In genomic region chr9:84754461-84754860, GRCh38 we compare ENCODE assay signal across 20 cellular contexts.
DNase-seq lines count a peak whose midpoint lies in the region; ATAC-seq and TF ChIP-seq lines count a peak whose summit lies in the region.
"Had no signal": no experiment of that assay in that cellular context is flagged by ENCODE, and none has a peak within 500 bp of the region (broad histone marks: within the 10 kb centered on the region; RNA-seq: fewer than 3 reads in every experiment).

No MANE protein-coding gene starts in this region.

- H3K4me1 ChIP-seq in SK-N-SH (ENCODE audit: control insufficient read depth in 1 of 2, insufficient read depth in 2 of 2, low read depth in 1 of 2, low read length in 1 of 2) (no peaks in the 10 kb centered on the region), subcutaneous abdominal adipose tissue (ENCODE audit: control insufficient read depth in 5 of 5, insufficient read depth in 5 of 5, low read length in 5 of 5) (peaks cover 4 to 54% (median 46%) of the 10 kb centered on the region in 5 donors), right cardiac atrium (ENCODE audit: control insufficient read depth, insufficient read depth, low read length) (peaks cover 5% of the 10 kb centered on the region)
- H3K4me1 ChIP-seq: left lung, prostate gland, SJSA1 had no signal

- H3K9me3 ChIP-seq in SK-N-SH (no peaks in the 10 kb centered on the region), T-helper 17 cell (ENCODE audit: control insufficient read depth, low read length, poor library complexity, severe bottlenecking) (no peaks in the 10 kb centered on the region), subcutaneous abdominal adipose tissue (ENCODE audit: control insufficient read depth in 5 of 5, low read length in 5 of 5) (no peaks in the 10 kb centered on the region), right cardiac atrium (ENCODE audit: control insufficient read depth, low read length) (no peaks in the 10 kb centered on the region)
- H3K9me3 ChIP-seq: left lung, prostate gland, SJSA1 had no signal

- no peaks in the 10 kb centered on the region for H4K20me1 ChIP-seq in SK-N-SH (ENCODE audit: insufficient read depth)

- H3K36me3 ChIP-seq in SK-N-SH (replicated peaks in 1 of 2; ENCODE audit: control insufficient read depth in 1 of 2, insufficient read depth in 2 of 2, low read length in 1 of 2) (no peaks in the 10 kb centered on the region), subcutaneous abdominal adipose tissue (ENCODE audit: control insufficient read depth in 5 of 5, insufficient read depth in 5 of 5, low read length in 5 of 5) (peaks cover 0 to 4% (median 2%) of the 10 kb centered on the region in 5 donors)
- H3K36me3 ChIP-seq: left lung, prostate gland, SJSA1 had no signal

- H3K27ac ChIP-seq in SK-N-SH (ENCODE audit: low read depth in 2 of 2, low read length in 1 of 2) (peak overlapping the region in 1 of 2 experiments; percentile 46; a peak in 2 of 4 replicates), dorsolateral prefrontal cortex (peak overlapping the region in 52 of 59 donors; percentile 4 to 88 (median 70)), subcutaneous abdominal adipose tissue (ENCODE audit: low read depth, low read length) (peak overlapping the region; percentile 78), caudate nucleus (ENCODE audit: low read depth, low read length) (no peak overlapping the region), right cardiac atrium (ENCODE audit: low read length) (no peak overlapping the region)
- H3K27ac ChIP-seq: 22Rv1, left lung, prostate gland, SJSA1 had no signal

- TF ChIP-seq EP300 in SK-N-SH (IDR thresholded peaks at IDR 0.05; ENCODE audit: borderline replicate concordance in 1 of 2, low read depth in 1 of 2, low read length in 1 of 2), result no peak

- DNase-seq in SK-N-SH (no peak), T-helper 17 cell (no peak), dorsolateral prefrontal cortex (no peak), caudate nucleus (lab: John Stamatoyannopoulos, UW) (no peak), NAMALWA (ENCODE audit: low spot score) (no peak), right cardiac atrium (no peak)
- DNase-seq: activated CD4-positive, alpha-beta T cell treated with anti-CD3 and anti-CD28 coated beads for 48 hours; activated naive CD8-positive, alpha-beta T cell treated with anti-CD3 and anti-CD28 coated beads for 36 hours; CD4-positive, CD25-positive, alpha-beta regulatory T cell; DMS79; left lung; NCI-H2029; stimulated activated CD4-positive, alpha-beta T cell treated with anti-CD3 and anti-CD28 coated beads, Interleukin-12 subunit alpha, Interleukin-12 subunit beta, amount 100 ng/mL, for 4 hours; stimulated activated naive CD4-positive, alpha-beta T cell had no signal

- H3K4me1 Mint-ChIP-seq in T-helper 17 cell, result peaks cover 36% of the 10 kb centered on the region
- H3K4me1 Mint-ChIP-seq: central memory CD8-positive, alpha-beta T cell had no signal

- no peak overlapping the region for H3K4me3 ChIP-seq in SK-N-SH (ENCODE audit: low read depth in 2 of 2, low read length in 1 of 2)
- peak overlapping the region in 1 of 59 donors; percentile 4 for H3K4me3 ChIP-seq in dorsolateral prefrontal cortex
- no peak overlapping the region for H3K4me3 ChIP-seq in subcutaneous abdominal adipose tissue (ENCODE audit: low read depth in 1 of 5, low read length in 5 of 5)
- H3K4me3 ChIP-seq in right cardiac atrium (ENCODE audit: low read length), result no peak overlapping the region
- H3K4me3 ChIP-seq: left lung, prostate gland, SJSA1 had no signal

- 17% methylated on average over 3 of the region's 3 CpGs for WGBS in SK-N-SH (ENCODE audit: low lambda C conversion rate)
- WGBS in right cardiac atrium, result 66% methylated on average over 3 of the region's 3 CpGs

- intact Hi-C loops in dorsolateral prefrontal cortex (cut with DNase I) (loop anchor here in 1 of 2 donors (10.0 kb wide), 1 partner anchor 60 kb away; no protein-coding TSS in a partner anchor), right cardiac atrium (cut with DNase I) (no loop called here)

- H3K9ac ChIP-seq in SK-N-SH (no peak overlapping the region), subcutaneous abdominal adipose tissue (ENCODE audit: low read length in 5 of 5) (no peak overlapping the region)

- POLR2A ChIA-PET in SK-N-SH (lab: Yijun Ruan, JAX), result interaction anchor here (0.6 kb wide), 1 partner anchor 219 kb away, joined by 3 read pairs; no protein-coding TSS in a partner anchor

- peak overlapping the region; percentile 16 for H3K27ac Mint-ChIP-seq in T-helper 17 cell
- H3K27ac Mint-ChIP-seq: activated naive CD8-positive, alpha-beta T cell treated with anti-CD3 and anti-CD28 coated beads for 36 hours; CD4-positive, CD25-positive, alpha-beta regulatory T cell had no signal

- no peak for TF ChIP-seq RAD21 in SK-N-SH (IDR thresholded peaks at IDR 0.05; ENCODE audit: low read length)

- no peaks in the 10 kb centered on the region for H3K79me2 ChIP-seq in SK-N-SH (ENCODE audit: insufficient read depth)

- TF ChIP-seq CTCF in SK-N-SH (IDR thresholded peaks at IDR 0.05) (no peak), dorsolateral prefrontal cortex (IDR thresholded peaks at IDR 0.05 in 54 of 56, conservative IDR thresholded peaks at IDR 0.05 in 2 of 56; ENCODE audit: low read depth in 1 of 56, partially characterized antibody in 56 of 56) (no peak)

- H2AFZ ChIP-seq in SK-N-SH (ENCODE audit: low read depth), result no peak overlapping the region

- H3K27me3 ChIP-seq in SK-N-SH (ENCODE audit: insufficient read depth) (no peaks in the 10 kb centered on the region), dorsolateral prefrontal cortex (no peaks in the 10 kb centered on the region), subcutaneous abdominal adipose tissue (ENCODE audit: control insufficient read depth in 5 of 5, insufficient read depth in 4 of 5, low read length in 5 of 5) (no peaks in the 10 kb centered on the region), right cardiac atrium (ENCODE audit: control insufficient read depth, insufficient read depth) (no peaks in the 10 kb centered on the region)
- H3K27me3 ChIP-seq: left lung, SJSA1 had no signal

- peaks cover 5% of the 10 kb centered on the region for H3F3A ChIP-seq in SK-N-SH (replicated peaks; ENCODE audit: insufficient read depth)

- no peaks in the 10 kb centered on the region for H3K36me3 Mint-ChIP-seq in T-helper 17 cell (ENCODE audit: low read depth)
- H3K36me3 Mint-ChIP-seq: activated naive CD8-positive, alpha-beta T cell treated with anti-CD3 and anti-CD28 coated beads for 36 hours; CD4-positive, CD25-positive, alpha-beta regulatory T cell had no signal

- H3K27me3 Mint-ChIP-seq in T-helper 17 cell, result peaks cover 10% of the 10 kb centered on the region

- H3K4me2 ChIP-seq in SK-N-SH, result peak overlapping the region; percentile 50; the same call in 1 of the 2 replicates

- no peaks in the 10 kb centered on the region for H3K9me2 ChIP-seq in SK-N-SH

- no peak overlapping the region for H3K4me3 Mint-ChIP-seq in T-helper 17 cell
- H3K4me3 Mint-ChIP-seq: activated naive CD8-positive, alpha-beta T cell treated with anti-CD3 and anti-CD28 coated beads for 36 hours; CD4-positive, CD25-positive, alpha-beta regulatory T cell; central memory CD8-positive, alpha-beta T cell had no signal

- ATAC-seq in SK-N-SH treated with all-trans-retinoic acid at 6 μM for 48 hours (no peak), T-helper 17 cell (no peak), right cardiac atrium (no peak)
- ATAC-seq: left lung had no signal

- CTCF ChIA-PET in SK-N-SH (lab: Yijun Ruan, JAX), result interaction anchor here (1.2 to 1.4 kb wide), 3 partner anchors 12 to 39 kb away, joined by 3 to 4 read pairs (median 4); no protein-coding TSS in a partner anchor

TF ChIP-seq in SK-N-SH, 30 proteins besides CTCF, POLR2A, EP300 and RAD21 (continues in another document):
- TF ChIP-seq FOSL2 (IDR thresholded peaks at IDR 0.05; ENCODE audit: borderline replicate concordance, low read depth) (no peak), SMC3 (IDR thresholded peaks at IDR 0.05; ENCODE audit: low read depth, low read length) (no peak)
- TF ChIP-seq, protein P1, sequence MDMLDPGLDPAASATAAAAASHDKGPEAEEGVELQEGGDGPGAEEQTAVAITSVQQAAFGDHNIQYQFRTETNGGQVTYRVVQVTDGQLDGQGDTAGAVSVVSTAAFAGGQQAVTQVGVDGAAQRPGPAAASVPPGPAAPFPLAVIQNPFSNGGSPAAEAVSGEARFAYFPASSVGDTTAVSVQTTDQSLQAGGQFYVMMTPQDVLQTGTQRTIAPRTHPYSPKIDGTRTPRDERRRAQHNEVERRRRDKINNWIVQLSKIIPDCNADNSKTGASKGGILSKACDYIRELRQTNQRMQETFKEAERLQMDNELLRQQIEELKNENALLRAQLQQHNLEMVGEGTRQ (IDR thresholded peaks at IDR 0.05; ENCODE audit: borderline replicate concordance, low read depth, low read length), result no peak
- TF ChIP-seq, protein P2, sequence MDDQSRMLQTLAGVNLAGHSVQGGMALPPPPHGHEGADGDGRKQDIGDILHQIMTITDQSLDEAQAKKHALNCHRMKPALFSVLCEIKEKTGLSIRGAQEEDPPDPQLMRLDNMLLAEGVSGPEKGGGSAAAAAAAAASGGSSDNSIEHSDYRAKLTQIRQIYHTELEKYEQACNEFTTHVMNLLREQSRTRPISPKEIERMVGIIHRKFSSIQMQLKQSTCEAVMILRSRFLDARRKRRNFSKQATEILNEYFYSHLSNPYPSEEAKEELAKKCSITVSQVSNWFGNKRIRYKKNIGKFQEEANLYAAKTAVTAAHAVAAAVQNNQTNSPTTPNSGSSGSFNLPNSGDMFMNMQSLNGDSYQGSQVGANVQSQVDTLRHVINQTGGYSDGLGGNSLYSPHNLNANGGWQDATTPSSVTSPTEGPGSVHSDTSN (IDR thresholded peaks at IDR 0.05), result no peak

TF ChIP-seq in SK-N-SH treated with all-trans-retinoic acid at 6 μM for 48 hours, 23 proteins besides CTCF, POLR2A, EP300 and RAD21 (continues in another document):
- TF ChIP-seq ISL1 (CRISPR knock-in tag; IDR thresholded peaks at IDR 0.05), result no peak
- TF ChIP-seq ZNF8 (CRISPR knock-in tag; IDR thresholded peaks at IDR 0.05), result no peak

Comparison
In these comparisons a context has a peak if more than half of its experiments do, and no peak if none do; other contexts are left out.
1. H3K27ac ChIP-seq: peak in dorsolateral prefrontal cortex (52 of 59) and subcutaneous abdominal adipose tissue (single experiment); none in caudate nucleus (single experiment) and right cardiac atrium (single experiment).